In the genomic region with DNA sequence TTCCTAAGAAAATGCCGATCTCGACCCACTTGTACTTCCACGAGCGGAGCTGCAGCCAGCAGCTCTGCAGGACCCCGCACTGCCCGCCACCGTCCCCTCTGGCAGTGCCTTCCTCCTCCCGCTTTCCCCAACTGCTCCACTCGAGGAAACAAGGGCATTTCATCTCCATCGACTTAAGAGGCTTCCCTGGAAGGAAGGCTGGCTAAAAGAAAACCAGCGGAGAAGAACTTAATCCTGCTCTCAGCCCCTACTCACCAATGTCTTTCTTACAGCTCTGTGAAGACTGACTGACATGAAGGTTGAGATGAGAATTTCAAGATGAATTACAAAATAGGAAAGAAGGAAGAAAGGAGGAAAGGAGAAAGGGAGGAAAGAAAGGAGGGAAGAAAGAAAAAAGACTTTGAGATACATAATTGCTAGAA, we compare ENCODE assay signal across 8 cellular contexts. TPM values are rescaled to one million over a fixed set of nuclear protein-coding genes. Genes with fewer than 3 reads are reported as not detected.
DNase-seq lines count a peak whose midpoint lies in the region; ATAC-seq and TF ChIP-seq lines count a peak whose summit lies in the region.

No MANE protein-coding gene starts in this region.

- H3K14ac ChIP-seq in trophoblast cell (ENCODE audit: low read length), result no peak overlapping the region

- no peak overlapping the region for H2AFZ ChIP-seq in trophoblast cell (ENCODE audit: insufficient read depth, low read length, poor library complexity)

- no peaks in the 10 kb centered on the region for H3K36me3 ChIP-seq in ES-I3 (ENCODE audit: insufficient read depth, low read length)
- peaks cover 4% of the 10 kb centered on the region for H3K36me3 ChIP-seq in rectal smooth muscle tissue (ENCODE audit: control insufficient read depth, insufficient read depth, low read length)
- H3K36me3 ChIP-seq in trophoblast cell (ENCODE audit: control insufficient read depth in 1 of 2, insufficient read depth in 2 of 2, low read length in 2 of 2), result no peaks in the 10 kb centered on the region

- peaks cover 59% of the 10 kb centered on the region for H3K27me3 Mint-ChIP-seq in activated T-helper 17 cell treated with anti-CD3 and anti-CD28 coated beads, Interleukin-2, amount 50 U/mL, for 72 hours

- no peak overlapping the region for H3K4ac ChIP-seq in trophoblast cell (ENCODE audit: low read depth, low read length)

- no peak overlapping the region for H2BK12ac ChIP-seq in trophoblast cell (ENCODE audit: low read length)

- H4K8ac ChIP-seq in trophoblast cell (ENCODE audit: low read depth, low read length), result no peak overlapping the region

- H3K9me3 ChIP-seq in ES-I3 (ENCODE audit: control insufficient read depth, insufficient read depth, low read length) (no peaks in the 10 kb centered on the region; the same call in 1 of the 2 replicates), trophoblast cell (ENCODE audit: insufficient read depth, low read depth, low read length) (peaks cover 12% of the 10 kb centered on the region)

- no peak overlapping the region for H3K27ac ChIP-seq in rectal smooth muscle tissue (ENCODE audit: low read depth, low read length)
- H3K27ac ChIP-seq in trophoblast cell (ENCODE audit: low read depth, low read length), result no peak overlapping the region

- H3K4me1 ChIP-seq in ES-I3 (ENCODE audit: insufficient read depth, low read length) (peaks cover 11% of the 10 kb centered on the region), rectal smooth muscle tissue (ENCODE audit: control insufficient read depth, insufficient read depth, low read length) (no peaks in the 10 kb centered on the region), trophoblast cell (ENCODE audit: control insufficient read depth in 1 of 2, insufficient read depth in 2 of 2, low read length in 2 of 2) (peaks cover 9 to 15% of the 10 kb centered on the region in 2 experiments)

- H3K4me1 Mint-ChIP-seq in activated T-helper 17 cell treated with anti-CD3 and anti-CD28 coated beads, Interleukin-2, amount 50 U/mL, for 72 hours, result peaks cover 13% of the 10 kb centered on the region

- H3K4me2 ChIP-seq in trophoblast cell (ENCODE audit: low read length), result no peak overlapping the region

- no peaks in the 10 kb centered on the region for H3K9me3 Mint-ChIP-seq in activated T-helper 17 cell treated with anti-CD3 and anti-CD28 coated beads, Interleukin-2, amount 50 U/mL, for 72 hours

- H2BK120ac ChIP-seq in trophoblast cell (ENCODE audit: insufficient read depth, low read length, poor library complexity), result no peak overlapping the region

- no peak overlapping the region for H2BK5ac ChIP-seq in trophoblast cell (ENCODE audit: low read depth, low read length, poor library complexity)

- H2AK5ac ChIP-seq in trophoblast cell (ENCODE audit: low read length), result no peak overlapping the region

- H3K4me3 ChIP-seq in rectal smooth muscle tissue (ENCODE audit: low read length) (peak overlapping the region; percentile 52), trophoblast cell (ENCODE audit: low read depth, low read length) (no peak overlapping the region)

- H3K23ac ChIP-seq in trophoblast cell (ENCODE audit: low read length), result no peak overlapping the region

- peaks cover 27% of the 10 kb centered on the region for H3K36me3 Mint-ChIP-seq in activated T-helper 17 cell treated with anti-CD3 and anti-CD28 coated beads, Interleukin-2, amount 50 U/mL, for 72 hours (ENCODE audit: low read depth)

- peak overlapping the region; percentile 74 for H3K4me3 Mint-ChIP-seq in activated T-helper 17 cell treated with anti-CD3 and anti-CD28 coated beads, Interleukin-2, amount 50 U/mL, for 72 hours

- H4K12ac ChIP-seq in trophoblast cell (ENCODE audit: low read depth, low read length), result no peak overlapping the region

- WGBS in trophoblast cell (ENCODE audit: extremely low coverage, insufficient coverage, insufficient read length), result no CpG with 5 or more reads among the region's 11 CpGs

- H3K27me3 ChIP-seq in rectal smooth muscle tissue (ENCODE audit: control insufficient read depth, insufficient read depth, low read length) (peaks cover 16% of the 10 kb centered on the region), trophoblast cell (ENCODE audit: insufficient read depth, low read length) (peaks cover 70% of the 10 kb centered on the region)

- no peak for ATAC-seq in activated T-helper 17 cell treated with anti-CD3 and anti-CD28 coated beads, Interleukin-2, amount 50 U/mL, for 72 hours (replicated peaks)
- ATAC-seq in Right ventricle myocardium superior (ENCODE audit: poor library complexity) (peak; percentile 11), GM18505 (IDR thresholded peaks at IDR 0.05; ENCODE audit: unreplicated experiment) (no peak), GM19463 (IDR thresholded peaks at IDR 0.05; ENCODE audit: unreplicated experiment) (no peak)

- H4K91ac ChIP-seq in trophoblast cell (ENCODE audit: low read depth, low read length), result no peak overlapping the region

- TF ChIP-seq POLR2A in GM18505 (IDR thresholded peaks at IDR 0.05; ENCODE audit: borderline replicate concordance, extremely low read depth, insufficient read depth, insufficient read length), result no peak

- H3K27ac Mint-ChIP-seq in activated T-helper 17 cell treated with anti-CD3 and anti-CD28 coated beads, Interleukin-2, amount 50 U/mL, for 72 hours, result no peak overlapping the region

- H3K79me2 ChIP-seq in trophoblast cell (ENCODE audit: control insufficient read depth, insufficient read depth, low read length, poor library complexity), result no peaks in the 10 kb centered on the region

- DNase-seq in Right ventricle myocardium superior, result no peak
- DNase-seq in GF-D8 (lab: John Stamatoyannopoulos, UW), result no peak
- no peak for DNase-seq in trophoblast cell

- H3K9ac ChIP-seq in ES-I3 (ENCODE audit: low read depth, low read length), result peak overlapping the region; percentile 47; the same call in 1 of the 2 replicates
- H3K9ac ChIP-seq in rectal smooth muscle tissue (ENCODE audit: low read length), result no peak overlapping the region
- no peak overlapping the region for H3K9ac ChIP-seq in trophoblast cell (ENCODE audit: low read length)

- no peaks in the 10 kb centered on the region for H3K79me1 ChIP-seq in trophoblast cell (ENCODE audit: low read length)

- H3K18ac ChIP-seq in trophoblast cell (ENCODE audit: low read length), result no peak overlapping the region

- intact Hi-C loops in Right ventricle myocardium superior (cut with DNase I), result no loop called here

RNA-seq across cellular contexts. Expression of gene FOXC1, which starts 15.6 kb away (rescaled TPM):
- not detected for total RNA-seq in activated T-helper 17 cell treated with anti-CD3 and anti-CD28 coated beads, Interleukin-2, amount 50 U/mL, for 72 hours
- 3.5 TPM for total RNA-seq in Right ventricle myocardium superior
- polyA plus RNA-seq in trophoblast cell (2013), result 0.46 and 0.59 TPM in 2 replicates
